In genomic region chr13:87671824-87672603, GRCh38 we compare ENCODE assay signal across 9 cellular contexts. TPM values are rescaled to one million over a fixed set of nuclear protein-coding genes. Genes with fewer than 3 reads are reported as not detected.
DNase-seq lines count a peak whose midpoint lies in the region; ATAC-seq and FAIRE-seq lines count a peak whose summit lies in the region.
"Had no signal": no experiment of that assay in that cellular context is flagged by ENCODE, and none has a peak within 500 bp of the region (broad histone marks: within the 10 kb centered on the region; RNA-seq: fewer than 3 reads in every experiment).

No MANE protein-coding gene starts in this region.

- H3K9ac ChIP-seq in skeletal muscle tissue (ENCODE audit: low read depth in 1 of 3, low read length in 3 of 3) = peak overlapping the region in 1 of 3 donors; percentile 33

- intact Hi-C loops in activated naive CD4-positive, alpha-beta T cell treated with anti-CD3 and anti-CD28 coated beads for 36 hours (cut with micrococcal nuclease) = loop anchor here (5.0 kb wide), 1 partner anchor 1395 kb away; no protein-coding TSS in a partner anchor

- no peaks in the 10 kb centered on the region for H3K36me3 ChIP-seq in skeletal muscle tissue (ENCODE audit: control insufficient read depth in 3 of 3, insufficient read depth in 3 of 3, low read length in 3 of 3)

- no peak for DNase-seq in activated naive CD4-positive, alpha-beta T cell treated with anti-CD3 and anti-CD28 coated beads for 36 hours
- no peak for DNase-seq in activated naive CD4-positive, alpha-beta T cell treated with anti-CD3 and anti-CD28 coated beads, Interleukin-2, amount 50 U/mL, for 72 hours (ENCODE audit: low spot score in 2 of 2)
- DNase-seq in superior temporal gyrus (ENCODE audit: extremely low spot score) (no peak), RCC 7860 (ENCODE audit: low spot score) (no peak)

- CTCF ChIA-PET in activated naive CD4-positive, alpha-beta T cell treated with anti-CD3 and anti-CD28 coated beads for 36 hours (lab: Charles Lee) = no interaction called here

- peaks cover 46 to 52% (median 48%) of the 10 kb centered on the region in 3 donors for H3K27me3 ChIP-seq in skeletal muscle tissue (ENCODE audit: control insufficient read depth in 3 of 3, insufficient read depth in 3 of 3, low read length in 3 of 3)

- H3K4me1 Mint-ChIP-seq in activated naive CD4-positive, alpha-beta T cell treated with anti-CD3 and anti-CD28 coated beads for 36 hours (ENCODE audit: low read depth) = peaks cover 24% of the 10 kb centered on the region
- no peaks in the 10 kb centered on the region for H3K4me1 Mint-ChIP-seq in activated T-helper 17 cell treated with anti-CD3 and anti-CD28 coated beads, Interleukin-2, amount 50 U/mL, for 72 hours

- H3K9me3 ChIP-seq in skeletal muscle tissue (ENCODE audit: control insufficient read depth in 3 of 3, low read length in 3 of 3) = no peaks in the 10 kb centered on the region

- peaks cover 53% of the 10 kb centered on the region for H3K27me3 Mint-ChIP-seq in activated naive CD4-positive, alpha-beta T cell treated with anti-CD3 and anti-CD28 coated beads for 36 hours (ENCODE audit: low read depth)
- H3K27me3 Mint-ChIP-seq in activated T-helper 17 cell treated with anti-CD3 and anti-CD28 coated beads, Interleukin-2, amount 50 U/mL, for 72 hours = peaks cover 24% of the 10 kb centered on the region

- H3K4me3 ChIP-seq in iPS-11a (ENCODE audit: low read depth, low read length) (peak overlapping the region; percentile 66), skeletal muscle tissue (ENCODE audit: low read length in 3 of 3) (peak overlapping the region; percentile 43 to 69 (median 64))

- no peak overlapping the region for H3K27ac ChIP-seq in skeletal muscle tissue (ENCODE audit: low read depth, low read length)

- H3K9me3 Mint-ChIP-seq in activated naive CD4-positive, alpha-beta T cell treated with anti-CD3 and anti-CD28 coated beads for 36 hours = no peaks in the 10 kb centered on the region
- H3K9me3 Mint-ChIP-seq in activated naive CD4-positive, alpha-beta T cell treated with anti-CD3 and anti-CD28 coated beads, Interleukin-2, amount 50 U/mL, for 72 hours = peaks cover 0 to 4% of the 10 kb centered on the region in 2 donors
- H3K9me3 Mint-ChIP-seq in activated T-helper 17 cell treated with anti-CD3 and anti-CD28 coated beads, Interleukin-2, amount 50 U/mL, for 72 hours = no peaks in the 10 kb centered on the region

- no peak for ATAC-seq in activated naive CD4-positive, alpha-beta T cell treated with anti-CD3 and anti-CD28 coated beads, Interleukin-2, amount 50 U/mL, for 72 hours
- ATAC-seq in activated T-helper 17 cell treated with anti-CD3 and anti-CD28 coated beads, Interleukin-2, amount 50 U/mL, for 72 hours (replicated peaks) = no peak
- ATAC-seq in GM18517 (IDR thresholded peaks at IDR 0.05; ENCODE audit: unreplicated experiment) = no peak

- peaks cover 1% of the 10 kb centered on the region for H3K36me3 Mint-ChIP-seq in activated naive CD4-positive, alpha-beta T cell treated with anti-CD3 and anti-CD28 coated beads for 36 hours (ENCODE audit: low read depth)
- H3K36me3 Mint-ChIP-seq in activated naive CD4-positive, alpha-beta T cell treated with anti-CD3 and anti-CD28 coated beads, Interleukin-2, amount 50 U/mL, for 72 hours = peaks cover 0 to 26% of the 10 kb centered on the region in 2 donors
- H3K36me3 Mint-ChIP-seq in activated T-helper 17 cell treated with anti-CD3 and anti-CD28 coated beads, Interleukin-2, amount 50 U/mL, for 72 hours (ENCODE audit: low read depth) = no peaks in the 10 kb centered on the region

- no peak overlapping the region for H3K27ac Mint-ChIP-seq in activated naive CD4-positive, alpha-beta T cell treated with anti-CD3 and anti-CD28 coated beads for 36 hours
- H3K27ac Mint-ChIP-seq in activated naive CD4-positive, alpha-beta T cell treated with anti-CD3 and anti-CD28 coated beads, Interleukin-2, amount 50 U/mL, for 72 hours = no peak overlapping the region
- no peak overlapping the region for H3K27ac Mint-ChIP-seq in activated T-helper 17 cell treated with anti-CD3 and anti-CD28 coated beads, Interleukin-2, amount 50 U/mL, for 72 hours

- H3K4me1 ChIP-seq in skeletal muscle tissue (ENCODE audit: control insufficient read depth in 3 of 3, insufficient read depth in 3 of 3, low read length in 3 of 3) = peaks cover 12 to 23% (median 14%) of the 10 kb centered on the region in 3 donors

- no peak for FAIRE-seq in RCC 7860 (lab: Jason Lieb, UNC)

- H3K4me3 Mint-ChIP-seq in activated naive CD4-positive, alpha-beta T cell treated with anti-CD3 and anti-CD28 coated beads for 36 hours = peak overlapping the region; percentile 45
- H3K4me3 Mint-ChIP-seq in activated T-helper 17 cell treated with anti-CD3 and anti-CD28 coated beads, Interleukin-2, amount 50 U/mL, for 72 hours = peak overlapping the region; percentile 63

RNA-seq across cellular contexts. Expression of gene SLITRK5, which starts 0.8 kb away (rescaled TPM):
- total RNA-seq in activated naive CD4-positive, alpha-beta T cell treated with anti-CD3 and anti-CD28 coated beads for 36 hours = not detected
- total RNA-seq in activated naive CD4-positive, alpha-beta T cell treated with anti-CD3 and anti-CD28 coated beads, Interleukin-2, amount 50 U/mL, for 72 hours = not detected
- total RNA-seq in activated T-helper 17 cell treated with anti-CD3 and anti-CD28 coated beads, Interleukin-2, amount 50 U/mL, for 72 hours = not detected
- total RNA-seq in skeletal muscle tissue = 2.6 TPM
- total RNA-seq: activated CD8-positive, alpha-beta memory T cell treated with anti-CD3 and anti-CD28 coated beads for 36 hours had no signal
